In genomic region chr1:25767437-25767770, GRCh38 we compare ENCODE assay signal across 16 cellular contexts. TPM values are rescaled to one million over a fixed set of nuclear protein-coding genes. Genes with fewer than 3 reads are reported as not detected.
DNase-seq lines count a peak whose midpoint lies in the region; ATAC-seq, FAIRE-seq and TF ChIP-seq lines count a peak whose summit lies in the region.
"Had no signal": no experiment of that assay in that cellular context is flagged by ENCODE, and none has a peak within 500 bp of the region (broad histone marks: within the 10 kb centered on the region; RNA-seq: fewer than 3 reads in every experiment).

No MANE protein-coding gene starts in this region.

- DNase-seq in activated naive CD8-positive, alpha-beta T cell treated with anti-CD3 and anti-CD28 coated beads, Interleukin-2, amount 10 ng/mL, durations not matched to agents 7 days and 5 days = no peak
- DNase-seq in activated naive CD8-positive, alpha-beta T cell treated with anti-CD3 and anti-CD28 coated beads, Interleukin-2, amount 50 U/mL, for 24 hours = no peak
- DNase-seq in T-cell = no peak
- DNase-seq in naive thymus-derived CD4-positive, alpha-beta T cell = no peak
- no peak for DNase-seq in D721Med (ENCODE audit: insufficient read length, low spot score)
- no peak for DNase-seq in esophagus squamous epithelium (lab: John Stamatoyannopoulos, UW)
- DNase-seq in brain microvascular endothelial cell = no peak
- DNase-seq: CD4-positive, CD25-positive, alpha-beta regulatory T cell; HCEC 1CT; KG1; NCI-H1048; NCI-H2227 treated with DMSO at 0.1 percent for 48 hours; Right ventricle myocardium superior; RPMI8226 had no signal

- H3K36me3 ChIP-seq in naive thymus-derived CD4-positive, alpha-beta T cell (ENCODE audit: control insufficient read depth in 2 of 3, insufficient read depth in 3 of 3, low read length in 3 of 3) = peaks cover 0 to 33% (median 0%) of the 10 kb centered on the region in 3 experiments
- peaks cover 0 to 17% (median 0%) of the 10 kb centered on the region in 3 donors for H3K36me3 ChIP-seq in esophagus squamous epithelium
- no peaks in the 10 kb centered on the region for H3K36me3 ChIP-seq in brain microvascular endothelial cell (replicated peaks)

- H3K27me3 Mint-ChIP-seq in activated naive CD8-positive, alpha-beta T cell treated with anti-CD3 and anti-CD28 coated beads, Interleukin-2, amount 10 ng/mL, durations not matched to agents 7 days and 5 days = peaks cover 12% of the 10 kb centered on the region
- no peaks in the 10 kb centered on the region for H3K27me3 Mint-ChIP-seq in activated naive CD8-positive, alpha-beta T cell treated with anti-CD3 and anti-CD28 coated beads, Interleukin-2, amount 50 U/mL, for 24 hours
- H3K27me3 Mint-ChIP-seq in T-cell = no peaks in the 10 kb centered on the region
- peaks cover 0 to 27% (median 0%) of the 10 kb centered on the region in 5 donors for H3K27me3 Mint-ChIP-seq in naive thymus-derived CD4-positive, alpha-beta T cell
- H3K27me3 Mint-ChIP-seq: CD4-positive, CD25-positive, alpha-beta regulatory T cell had no signal

- CTCF ChIA-PET in T-cell (lab: Charles Lee) = no interaction called here
- CTCF ChIA-PET in naive thymus-derived CD4-positive, alpha-beta T cell (lab: Charles Lee) = no interaction called here

- H3K4me1 ChIP-seq in naive thymus-derived CD4-positive, alpha-beta T cell (ENCODE audit: control insufficient read depth in 2 of 2, insufficient read depth in 2 of 2, low read length in 2 of 2) = peaks cover 0 to 63% of the 10 kb centered on the region in 2 donors
- H3K4me1 ChIP-seq in esophagus squamous epithelium = peaks cover 0 to 51% (median 21%) of the 10 kb centered on the region in 3 donors

- peaks cover 27% of the 10 kb centered on the region for H3K4me1 Mint-ChIP-seq in activated naive CD8-positive, alpha-beta T cell treated with anti-CD3 and anti-CD28 coated beads, Interleukin-2, amount 10 ng/mL, durations not matched to agents 7 days and 5 days
- H3K4me1 Mint-ChIP-seq in activated naive CD8-positive, alpha-beta T cell treated with anti-CD3 and anti-CD28 coated beads, Interleukin-2, amount 50 U/mL, for 24 hours = peaks cover 43% of the 10 kb centered on the region
- H3K4me1 Mint-ChIP-seq in T-cell = peaks cover 53 to 71% (median 53%) of the 10 kb centered on the region in 3 donors
- peaks cover 6 to 85% (median 62%) of the 10 kb centered on the region in 7 donors for H3K4me1 Mint-ChIP-seq in naive thymus-derived CD4-positive, alpha-beta T cell

- H3K27ac ChIP-seq in naive thymus-derived CD4-positive, alpha-beta T cell (ENCODE audit: low read depth, low read length) = peak overlapping the region; percentile 19
- H3K27ac ChIP-seq in esophagus squamous epithelium = no peak overlapping the region
- no peak overlapping the region for H3K27ac ChIP-seq in brain microvascular endothelial cell

- no peak for FAIRE-seq in D721Med (lab: Jason Lieb, UNC)
- FAIRE-seq: G401.6 had no signal

- H3K4me3 ChIP-seq in naive thymus-derived CD4-positive, alpha-beta T cell (ENCODE audit: low read length) = no peak overlapping the region
- H3K4me3 ChIP-seq in esophagus squamous epithelium = no peak overlapping the region
- H3K4me3 ChIP-seq in brain microvascular endothelial cell (ENCODE audit: low read depth, low read length) = no peak overlapping the region
- H3K4me3 ChIP-seq: GM23338 had no signal

- peaks cover 34% of the 10 kb centered on the region for H3K36me3 Mint-ChIP-seq in activated naive CD8-positive, alpha-beta T cell treated with anti-CD3 and anti-CD28 coated beads, Interleukin-2, amount 10 ng/mL, durations not matched to agents 7 days and 5 days
- no peaks in the 10 kb centered on the region for H3K36me3 Mint-ChIP-seq in activated naive CD8-positive, alpha-beta T cell treated with anti-CD3 and anti-CD28 coated beads, Interleukin-2, amount 50 U/mL, for 24 hours (ENCODE audit: low read depth)
- H3K36me3 Mint-ChIP-seq in T-cell = peaks cover 28% of the 10 kb centered on the region
- H3K36me3 Mint-ChIP-seq in naive thymus-derived CD4-positive, alpha-beta T cell = peaks cover 0 to 26% (median 17%) of the 10 kb centered on the region in 5 donors

- in situ Hi-C loops in brain microvascular endothelial cell (cut with HindIII; ENCODE audit: low pct_ligation_motif_present, low sequenced_read_pairs) = no loop called here

- H3K4me3 Mint-ChIP-seq in activated naive CD8-positive, alpha-beta T cell treated with anti-CD3 and anti-CD28 coated beads, Interleukin-2, amount 10 ng/mL, durations not matched to agents 7 days and 5 days = no peak overlapping the region
- H3K4me3 Mint-ChIP-seq in activated naive CD8-positive, alpha-beta T cell treated with anti-CD3 and anti-CD28 coated beads, Interleukin-2, amount 50 U/mL, for 24 hours = no peak overlapping the region
- H3K4me3 Mint-ChIP-seq in T-cell = peak overlapping the region in 1 of 3 donors; percentile 24
- H3K4me3 Mint-ChIP-seq in naive thymus-derived CD4-positive, alpha-beta T cell = peak overlapping the region in 2 of 10 donors; percentile 21 to 41
- H3K4me3 Mint-ChIP-seq: CD4-positive, CD25-positive, alpha-beta regulatory T cell; GM23338 had no signal

- no peak for TF ChIP-seq POLR2A in esophagus squamous epithelium (IDR thresholded peaks at IDR 0.05)

- ATAC-seq in activated naive CD8-positive, alpha-beta T cell treated with anti-CD3 and anti-CD28 coated beads, Interleukin-2, amount 10 ng/mL, durations not matched to agents 7 days and 5 days (ENCODE audit: low read depth) = no peak
- ATAC-seq in activated naive CD8-positive, alpha-beta T cell treated with anti-CD3 and anti-CD28 coated beads, Interleukin-2, amount 50 U/mL, for 24 hours = no peak
- ATAC-seq in T-cell (replicated peaks in 1 of 4) = no peak
- no peak for ATAC-seq in naive thymus-derived CD4-positive, alpha-beta T cell
- ATAC-seq: GM23338 had no signal

- intact Hi-C loops in naive thymus-derived CD4-positive, alpha-beta T cell (cut with micrococcal nuclease) = no loop called here
- intact Hi-C loops in esophagus squamous epithelium (cut with DNase I) = no loop called here

- POLR2A ChIA-PET in activated naive CD8-positive, alpha-beta T cell treated with anti-CD3 and anti-CD28 coated beads, Interleukin-2, amount 10 ng/mL, durations not matched to agents 7 days and 5 days (lab: Charles Lee) = no interaction called here
- POLR2A ChIA-PET in T-cell (lab: Charles Lee) = no interaction called here
- POLR2A ChIA-PET in naive thymus-derived CD4-positive, alpha-beta T cell (lab: Charles Lee) = interaction anchor here (2.0 kb wide), 1 partner anchor 8 kb away, joined by 17 read pairs; no protein-coding TSS in a partner anchor

- no peaks in the 10 kb centered on the region for H3K27me3 ChIP-seq in naive thymus-derived CD4-positive, alpha-beta T cell (ENCODE audit: control insufficient read depth in 2 of 2, insufficient read depth in 2 of 2, low read length in 2 of 2)
- H3K27me3 ChIP-seq in esophagus squamous epithelium = no peaks in the 10 kb centered on the region
- H3K27me3 ChIP-seq in brain microvascular endothelial cell (replicated peaks) = no peaks in the 10 kb centered on the region

- no peaks in the 10 kb centered on the region for H3K9me3 ChIP-seq in naive thymus-derived CD4-positive, alpha-beta T cell (ENCODE audit: control insufficient read depth in 2 of 3, low read length in 3 of 3)
- H3K9me3 ChIP-seq in esophagus squamous epithelium = no peaks in the 10 kb centered on the region

- H3K9me3 Mint-ChIP-seq in activated naive CD8-positive, alpha-beta T cell treated with anti-CD3 and anti-CD28 coated beads, Interleukin-2, amount 10 ng/mL, durations not matched to agents 7 days and 5 days = no peaks in the 10 kb centered on the region
- H3K9me3 Mint-ChIP-seq in activated naive CD8-positive, alpha-beta T cell treated with anti-CD3 and anti-CD28 coated beads, Interleukin-2, amount 50 U/mL, for 24 hours = no peaks in the 10 kb centered on the region
- H3K9me3 Mint-ChIP-seq in T-cell = no peaks in the 10 kb centered on the region
- peaks cover 0 to 4% (median 0%) of the 10 kb centered on the region in 11 donors for H3K9me3 Mint-ChIP-seq in naive thymus-derived CD4-positive, alpha-beta T cell
- H3K9me3 Mint-ChIP-seq: GM23338 had no signal

- peak overlapping the region; percentile 43 for H3K27ac Mint-ChIP-seq in activated naive CD8-positive, alpha-beta T cell treated with anti-CD3 and anti-CD28 coated beads, Interleukin-2, amount 10 ng/mL, durations not matched to agents 7 days and 5 days
- no peak overlapping the region for H3K27ac Mint-ChIP-seq in activated naive CD8-positive, alpha-beta T cell treated with anti-CD3 and anti-CD28 coated beads, Interleukin-2, amount 50 U/mL, for 24 hours
- peak overlapping the region; percentile 15 to 22 for H3K27ac Mint-ChIP-seq in T-cell
- peak overlapping the region in 8 of 9 donors; percentile 65 to 97 (median 92) for H3K27ac Mint-ChIP-seq in naive thymus-derived CD4-positive, alpha-beta T cell
- H3K27ac Mint-ChIP-seq: CD4-positive, CD25-positive, alpha-beta regulatory T cell; GM23338 had no signal

- TF ChIP-seq CTCF in D721Med (IDR thresholded peaks at IDR 0.05; ENCODE audit: insufficient read depth, missing control alignments) (no peak), esophagus squamous epithelium (IDR thresholded peaks at IDR 0.05) (no peak), brain microvascular endothelial cell (IDR thresholded peaks at IDR 0.05; ENCODE audit: low read depth, low read length, missing control alignments) (no peak)

RNA-seq across cellular contexts. Expression of gene SELENON, which starts 32.6 kb away (rescaled TPM):
- 10 to 100 TPM; 10.3 to 11.4 TPM for total RNA-seq in activated naive CD8-positive, alpha-beta T cell treated with anti-CD3 and anti-CD28 coated beads, Interleukin-2, amount 10 ng/mL, durations not matched to agents 7 days and 5 days
- 10 to 100 TPM; 22.4 to 28.9 (median 25.9) TPM for total RNA-seq in T-cell
- 10 to 100 TPM; 11.9 to 27.7 (median 25.8) TPM for total RNA-seq in naive thymus-derived CD4-positive, alpha-beta T cell
- 1 to 10 TPM; 2.6 to 5.6 TPM for polyA plus RNA-seq in naive thymus-derived CD4-positive, alpha-beta T cell
- 10 to 100 TPM; 19.7 to 34.5 (median 24.5) TPM for total RNA-seq in esophagus squamous epithelium

RNA-seq across cellular contexts. Expression of gene MTFR1L, which starts 52.4 kb away (rescaled TPM):
- total RNA-seq in activated naive CD8-positive, alpha-beta T cell treated with anti-CD3 and anti-CD28 coated beads, Interleukin-2, amount 10 ng/mL, durations not matched to agents 7 days and 5 days = 10 to 100 TPM; 40.8 to 41.3 TPM
- total RNA-seq in T-cell = 10 to 100 TPM; 39.6 to 48.1 (median 41.6) TPM
- 10 to 100 TPM; 39.6 to 60.2 (median 42.3) TPM for total RNA-seq in naive thymus-derived CD4-positive, alpha-beta T cell
- polyA plus RNA-seq in naive thymus-derived CD4-positive, alpha-beta T cell = 10 to 100 TPM; 42.4 to 51.2 TPM
- total RNA-seq in esophagus squamous epithelium = 10 to 100 TPM; 24.4 to 53.8 (median 28.3) TPM
